8 cellular contexts compared by ENCODE assay signal in the genomic region with DNA sequence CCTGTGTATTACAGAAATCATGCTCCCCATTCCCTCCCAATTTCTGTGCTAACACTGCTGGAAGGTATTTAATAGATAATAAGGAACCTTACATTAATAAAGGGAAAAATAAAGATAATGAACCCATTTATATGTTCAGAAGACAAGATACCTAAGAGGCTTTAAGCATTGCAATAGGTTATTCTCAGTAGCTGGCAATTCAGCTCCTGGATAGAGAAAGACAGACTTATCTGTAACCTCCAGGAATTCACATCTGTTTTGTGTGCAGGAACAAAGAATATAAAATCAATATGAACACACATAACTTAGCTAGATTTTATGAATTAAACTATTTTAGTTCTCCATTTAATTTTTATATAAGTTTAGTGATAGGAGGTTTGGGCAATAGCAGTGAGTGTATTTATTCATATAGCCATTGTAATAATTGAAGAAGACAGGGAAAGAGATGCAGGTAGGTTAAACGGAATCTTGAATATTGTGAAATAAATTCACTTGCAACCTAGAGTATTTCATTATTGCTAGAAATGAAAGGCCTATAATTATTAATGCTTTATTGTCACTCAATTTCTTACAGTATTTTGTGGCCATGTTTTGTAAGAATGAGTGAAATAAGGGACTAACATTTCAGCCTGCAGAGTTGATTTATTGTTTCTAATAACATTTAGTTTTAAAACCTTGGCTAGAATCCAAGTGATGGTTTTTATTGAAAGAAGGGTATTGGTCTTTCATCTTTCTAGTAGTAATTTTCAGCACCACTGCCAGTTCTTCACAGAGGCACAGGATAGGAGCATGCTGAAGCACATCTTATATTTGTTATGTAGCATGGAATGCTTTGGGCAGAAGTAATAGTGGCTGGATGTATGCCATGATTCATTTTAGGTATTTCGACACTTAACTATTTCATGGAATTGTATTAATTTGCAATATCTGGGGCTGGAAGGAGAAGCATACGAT. TPM values are rescaled to one million over a fixed set of nuclear protein-coding genes. Genes with fewer than 3 reads are reported as not detected.
DNase-seq lines count a peak whose midpoint lies in the region; ATAC-seq and TF ChIP-seq lines count a peak whose summit lies in the region.

No MANE protein-coding gene starts in this region.

- H3K4me1 ChIP-seq in MM.1S (ENCODE audit: low read length) (peaks cover 9% of the 10 kb centered on the region), tibial artery (peaks cover 0 to 36% (median 15%) of the 10 kb centered on the region in 4 donors)

- intact Hi-C loops in tibial artery (cut with DNase I; ENCODE audit: low total_unique reads): no loop called here

- H3K9me3 Mint-ChIP-seq in WTC11: no peaks in the 10 kb centered on the region

- H3K4me3 Mint-ChIP-seq in WTC11: no peak overlapping the region

- no peaks in the 10 kb centered on the region for H4K20me1 ChIP-seq in MM.1S (ENCODE audit: insufficient read depth, low read length)

- CTCF ChIA-PET in WTC11 (lab: Charles Lee): no interaction called here

- DNase-seq in EL: peak; percentile 34
- no peak for DNase-seq in MM.1S
- peak; percentile 9 for DNase-seq in dermis blood vessel endothelial cell
- peak; percentile 12 for DNase-seq in pons (ENCODE audit: low spot score)
- DNase-seq in tibial artery: no peak
- no peak for DNase-seq in WTC11 (ENCODE audit: low spot score)

- H3K79me2 ChIP-seq in MM.1S (ENCODE audit: low read length): peaks cover 48% of the 10 kb centered on the region

- no peak overlapping the region for H3K27ac Mint-ChIP-seq in WTC11

- H3K27ac ChIP-seq in MM.1S (ENCODE audit: low read length): no peak overlapping the region
- peak overlapping the region in 1 of 2 donors; percentile 86 for H3K27ac ChIP-seq in tibial artery

- no peaks in the 10 kb centered on the region for H3K27me3 ChIP-seq in MM.1S (replicated peaks; ENCODE audit: insufficient read depth, low read length)
- H3K27me3 ChIP-seq in tibial artery: no peaks in the 10 kb centered on the region

- no peak overlapping the region for H2AFZ ChIP-seq in MM.1S (ENCODE audit: low read length)

- H3K27me3 Mint-ChIP-seq in WTC11 (ENCODE audit: low read depth): no peaks in the 10 kb centered on the region

- H3K4me1 Mint-ChIP-seq in WTC11: peaks cover 15% of the 10 kb centered on the region

- POLR2A ChIA-PET in WTC11 (lab: Charles Lee): no interaction called here

- H3K4me3 ChIP-seq in MM.1S (ENCODE audit: low read length) (peak overlapping the region; percentile 89), tibial artery (peak overlapping the region in 1 of 2 donors; percentile 73)

- TF ChIP-seq CTCF in MM.1S (IDR thresholded peaks at IDR 0.05; ENCODE audit: low read length): no peak
- TF ChIP-seq CTCF in tibial artery (IDR thresholded peaks at IDR 0.05): no peak
- no peak for TF ChIP-seq CTCF in WTC11 (IDR thresholded peaks at IDR 0.05)

- peak overlapping the region; percentile 63 for H3K4me2 ChIP-seq in MM.1S (ENCODE audit: low read depth, low read length)

- no peak for ATAC-seq in WTC11
- ATAC-seq in HG02642 (IDR thresholded peaks at IDR 0.05; ENCODE audit: poor library complexity, unreplicated experiment): no peak
- no peak for ATAC-seq in GM18505 (IDR thresholded peaks at IDR 0.05; ENCODE audit: unreplicated experiment)

- no peak for TF ChIP-seq POLR2A in GM18505 (IDR thresholded peaks at IDR 0.05; ENCODE audit: borderline replicate concordance, extremely low read depth, insufficient read depth, insufficient read length)

- H3K9me2 ChIP-seq in MM.1S (replicated peaks; ENCODE audit: insufficient read depth, low read length): no peaks in the 10 kb centered on the region

- H3K9me3 ChIP-seq in MM.1S (replicated peaks; ENCODE audit: insufficient read depth, low read length) (no peaks in the 10 kb centered on the region), tibial artery (no peaks in the 10 kb centered on the region)

- H3K9ac ChIP-seq in MM.1S (ENCODE audit: low read length): peak overlapping the region; percentile 80; the same call in 1 of the 2 replicates

- H3F3A ChIP-seq in MM.1S (ENCODE audit: insufficient read depth, low read length): no peaks in the 10 kb centered on the region

- H3K36me3 ChIP-seq in MM.1S (replicated peaks; ENCODE audit: insufficient read depth, low read length) (no peaks in the 10 kb centered on the region), tibial artery (no peaks in the 10 kb centered on the region)

- no peaks in the 10 kb centered on the region for H3K36me3 Mint-ChIP-seq in WTC11

TF ChIP-seq in WTC11, 78 proteins besides CTCF, POLR2A, EP300 and RAD21:
- TF ChIP-seq CBFB (CRISPR knock-in tag; IDR thresholded peaks at IDR 0.05; ENCODE audit: low read depth): no peak
- TF ChIP-seq CREM (CRISPR knock-in tag; IDR thresholded peaks at IDR 0.05): no peak
- TF ChIP-seq, protein P1, sequence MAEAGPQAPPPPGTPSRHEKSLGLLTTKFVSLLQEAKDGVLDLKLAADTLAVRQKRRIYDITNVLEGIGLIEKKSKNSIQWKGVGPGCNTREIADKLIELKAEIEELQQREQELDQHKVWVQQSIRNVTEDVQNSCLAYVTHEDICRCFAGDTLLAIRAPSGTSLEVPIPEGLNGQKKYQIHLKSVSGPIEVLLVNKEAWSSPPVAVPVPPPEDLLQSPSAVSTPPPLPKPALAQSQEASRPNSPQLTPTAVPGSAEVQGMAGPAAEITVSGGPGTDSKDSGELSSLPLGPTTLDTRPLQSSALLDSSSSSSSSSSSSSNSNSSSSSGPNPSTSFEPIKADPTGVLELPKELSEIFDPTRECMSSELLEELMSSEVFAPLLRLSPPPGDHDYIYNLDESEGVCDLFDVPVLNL (CRISPR knock-in tag; IDR thresholded peaks at IDR 0.05; ENCODE audit: borderline replicate concordance, low read depth): no peak
- TF ChIP-seq, protein P2, sequence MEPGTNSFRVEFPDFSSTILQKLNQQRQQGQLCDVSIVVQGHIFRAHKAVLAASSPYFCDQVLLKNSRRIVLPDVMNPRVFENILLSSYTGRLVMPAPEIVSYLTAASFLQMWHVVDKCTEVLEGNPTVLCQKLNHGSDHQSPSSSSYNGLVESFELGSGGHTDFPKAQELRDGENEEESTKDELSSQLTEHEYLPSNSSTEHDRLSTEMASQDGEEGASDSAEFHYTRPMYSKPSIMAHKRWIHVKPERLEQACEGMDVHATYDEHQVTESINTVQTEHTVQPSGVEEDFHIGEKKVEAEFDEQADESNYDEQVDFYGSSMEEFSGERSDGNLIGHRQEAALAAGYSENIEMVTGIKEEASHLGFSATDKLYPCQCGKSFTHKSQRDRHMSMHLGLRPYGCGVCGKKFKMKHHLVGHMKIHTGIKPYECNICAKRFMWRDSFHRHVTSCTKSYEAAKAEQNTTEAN (CRISPR knock-in tag; IDR thresholded peaks at IDR 0.05): no peak
- no peak for TF ChIP-seq GTF2I (CRISPR knock-in tag; conservative IDR thresholded peaks at IDR 0.05)
- TF ChIP-seq TEAD1 (CRISPR knock-in tag; IDR thresholded peaks at IDR 0.05): no peak
- no peak for TF ChIP-seq TCF7 (CRISPR knock-in tag; IDR thresholded peaks at IDR 0.05; ENCODE audit: low read depth)
- TF ChIP-seq, protein P3, sequence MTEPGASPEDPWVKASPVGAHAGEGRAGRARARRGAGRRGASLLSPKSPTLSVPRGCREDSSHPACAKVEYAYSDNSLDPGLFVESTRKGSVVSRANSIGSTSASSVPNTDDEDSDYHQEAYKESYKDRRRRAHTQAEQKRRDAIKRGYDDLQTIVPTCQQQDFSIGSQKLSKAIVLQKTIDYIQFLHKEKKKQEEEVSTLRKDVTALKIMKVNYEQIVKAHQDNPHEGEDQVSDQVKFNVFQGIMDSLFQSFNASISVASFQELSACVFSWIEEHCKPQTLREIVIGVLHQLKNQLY (CRISPR knock-in tag; IDR thresholded peaks at IDR 0.05): no peak
- TF ChIP-seq NR1H2 (CRISPR knock-in tag; IDR thresholded peaks at IDR 0.05): no peak
- TF ChIP-seq HMGA2 (CRISPR knock-in tag; IDR thresholded peaks at IDR 0.05): no peak
- TF ChIP-seq, protein P4, sequence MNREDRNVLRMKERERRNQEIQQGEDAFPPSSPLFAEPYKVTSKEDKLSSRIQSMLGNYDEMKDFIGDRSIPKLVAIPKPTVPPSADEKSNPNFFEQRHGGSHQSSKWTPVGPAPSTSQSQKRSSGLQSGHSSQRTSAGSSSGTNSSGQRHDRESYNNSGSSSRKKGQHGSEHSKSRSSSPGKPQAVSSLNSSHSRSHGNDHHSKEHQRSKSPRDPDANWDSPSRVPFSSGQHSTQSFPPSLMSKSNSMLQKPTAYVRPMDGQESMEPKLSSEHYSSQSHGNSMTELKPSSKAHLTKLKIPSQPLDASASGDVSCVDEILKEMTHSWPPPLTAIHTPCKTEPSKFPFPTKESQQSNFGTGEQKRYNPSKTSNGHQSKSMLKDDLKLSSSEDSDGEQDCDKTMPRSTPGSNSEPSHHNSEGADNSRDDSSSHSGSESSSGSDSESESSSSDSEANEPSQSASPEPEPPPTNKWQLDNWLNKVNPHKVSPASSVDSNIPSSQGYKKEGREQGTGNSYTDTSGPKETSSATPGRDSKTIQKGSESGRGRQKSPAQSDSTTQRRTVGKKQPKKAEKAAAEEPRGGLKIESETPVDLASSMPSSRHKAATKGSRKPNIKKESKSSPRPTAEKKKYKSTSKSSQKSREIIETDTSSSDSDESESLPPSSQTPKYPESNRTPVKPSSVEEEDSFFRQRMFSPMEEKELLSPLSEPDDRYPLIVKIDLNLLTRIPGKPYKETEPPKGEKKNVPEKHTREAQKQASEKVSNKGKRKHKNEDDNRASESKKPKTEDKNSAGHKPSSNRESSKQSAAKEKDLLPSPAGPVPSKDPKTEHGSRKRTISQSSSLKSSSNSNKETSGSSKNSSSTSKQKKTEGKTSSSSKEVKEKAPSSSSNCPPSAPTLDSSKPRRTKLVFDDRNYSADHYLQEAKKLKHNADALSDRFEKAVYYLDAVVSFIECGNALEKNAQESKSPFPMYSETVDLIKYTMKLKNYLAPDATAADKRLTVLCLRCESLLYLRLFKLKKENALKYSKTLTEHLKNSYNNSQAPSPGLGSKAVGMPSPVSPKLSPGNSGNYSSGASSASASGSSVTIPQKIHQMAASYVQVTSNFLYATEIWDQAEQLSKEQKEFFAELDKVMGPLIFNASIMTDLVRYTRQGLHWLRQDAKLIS (CRISPR knock-in tag; IDR thresholded peaks at IDR 0.05; ENCODE audit: borderline replicate concordance): no peak

RNA-seq across cellular contexts. Expression of a gene that starts 1.5 kb away (rescaled TPM):
- total RNA-seq in dermis blood vessel endothelial cell (26.0 and 34.9 TPM in 2 replicates), WTC11 (2021) (34.6 to 38.8 TPM (median 37.8 TPM) in 3 replicates)

Comparison
In these comparisons a context has a peak if more than half of its experiments do, and no peak if none do; other contexts are left out.
1. DNase-seq: peak in EL (single experiment), dermis blood vessel endothelial cell (single experiment) and pons (single experiment); none in MM.1S (single experiment), tibial artery (0 of 2) and WTC11 (single experiment).